ENCODE assay signal across 27 cellular contexts in genomic region chr2:25972049-25972823, GRCh38. TPM values are rescaled to one million over a fixed set of nuclear protein-coding genes. Genes with fewer than 3 reads are reported as not detected.
DNase-seq lines count a peak whose midpoint lies in the region; ATAC-seq, FAIRE-seq and TF ChIP-seq lines count a peak whose summit lies in the region.
"Had no signal": no experiment of that assay in that cellular context is flagged by ENCODE, and none has a peak within 500 bp of the region (broad histone marks: within the 10 kb centered on the region; RNA-seq: fewer than 3 reads in every experiment).

No MANE protein-coding gene starts in this region.

- H2AFZ ChIP-seq in endothelial cell of umbilical vein (ENCODE audit: low read depth, low read length): no peak overlapping the region
- H2AFZ ChIP-seq: PC-9 had no signal

- DNase-seq in HT1080 (ENCODE audit: low read depth): peak; percentile 94
- no peak for DNase-seq in WTC11 (ENCODE audit: low spot score)
- DNase-seq in endothelial cell of umbilical vein (ENCODE audit: low read depth, low spot score): peak; percentile 44
- DNase-seq in posterior vena cava (ENCODE audit: low spot score): peak; percentile 18
- no peak for DNase-seq in stimulated activated CD4-positive, alpha-beta T cell treated with anti-CD3 and anti-CD28 coated beads, Interleukin-12 subunit alpha, Interleukin-12 subunit beta, amount 100 ng/mL, for 4 hours
- DNase-seq in NCI-H146 treated with DMSO at 0.1 percent for 48 hours (lab: John Stamatoyannopoulos, UW; ENCODE audit: unreplicated experiment): no peak
- no peak for DNase-seq in stimulated activated naive CD8-positive, alpha-beta T cell treated with anti-CD3 and anti-CD28 coated beads, Interleukin-15, amount 100 ng/mL, for 72 hours
- DNase-seq in right cardiac atrium: no peak
- DNase-seq: activated CD4-positive, alpha-beta T cell treated with anti-CD3 and anti-CD28 coated beads, Interleukin-2, amount 10 ng/mL, durations not matched to agents 24 days and 14 days; activated naive CD4-positive, alpha-beta T cell treated with anti-CD3 and anti-CD28 coated beads, Interleukin-2, amount 10 ng/mL, durations not matched to agents 7 days and 5 days; anterior cingulate cortex; colonic mucosa; endodermal cell; naive thymus-derived CD4-positive, alpha-beta T cell; NCI-H1930; NCI-H446; pancreas; sigmoid colon; SJCRH30; testis had no signal

- FAIRE-seq in endothelial cell of umbilical vein (lab: Jason Lieb, UNC): peak; percentile 88
- FAIRE-seq: G401.6, GM18507, pancreas had no signal

- peak overlapping the region; percentile 86; the same call in 1 of the 2 replicates for H3K27ac Mint-ChIP-seq in WTC11
- H3K27ac Mint-ChIP-seq in stimulated activated naive CD8-positive, alpha-beta T cell treated with anti-CD3 and anti-CD28 coated beads, Interleukin-15, amount 100 ng/mL, for 72 hours: no peak overlapping the region
- H3K27ac Mint-ChIP-seq: activated CD4-positive, alpha-beta T cell treated with anti-CD3 and anti-CD28 coated beads, Interleukin-2, amount 10 ng/mL, durations not matched to agents 24 days and 14 days; activated naive CD4-positive, alpha-beta T cell treated with anti-CD3 and anti-CD28 coated beads, Interleukin-2, amount 10 ng/mL, durations not matched to agents 7 days and 5 days; endodermal cell; naive thymus-derived CD4-positive, alpha-beta T cell; T-helper 1 cell treated with Interleukin-12 subunit alpha and Interleukin-12 subunit beta and Interleukin-4 antibody, amounts not matched to agents 30 μg/mL and 1 μg/mL, for 36 hours had no signal

- H3K4me1 Mint-ChIP-seq in WTC11: peaks cover 3% of the 10 kb centered on the region
- peaks cover 12% of the 10 kb centered on the region for H3K4me1 Mint-ChIP-seq in stimulated activated naive CD8-positive, alpha-beta T cell treated with anti-CD3 and anti-CD28 coated beads, Interleukin-15, amount 100 ng/mL, for 72 hours
- H3K4me1 Mint-ChIP-seq: activated naive CD4-positive, alpha-beta T cell treated with anti-CD3 and anti-CD28 coated beads, Interleukin-2, amount 10 ng/mL, durations not matched to agents 7 days and 5 days had no signal

- TF ChIP-seq POLR2A in endothelial cell of umbilical vein (IDR thresholded peaks at IDR 0.05; ENCODE audit: low read depth, low read length): no peak

- no peak overlapping the region for H3K4me2 ChIP-seq in endothelial cell of umbilical vein (ENCODE audit: insufficient read depth, low read length)
- H3K4me2 ChIP-seq: KMS-11, PC-9 had no signal

- H3K9me3 ChIP-seq in endothelial cell of umbilical vein (replicated peaks; ENCODE audit: control insufficient read depth, insufficient read depth, low read length) (no peaks in the 10 kb centered on the region), right cardiac atrium (ENCODE audit: control insufficient read depth, low read length) (no peaks in the 10 kb centered on the region)
- H3K9me3 ChIP-seq: colonic mucosa, pancreas, sigmoid colon, SJCRH30, testis had no signal

- dilution Hi-C loops in endothelial cell of umbilical vein (cut with MboI; ENCODE audit: extremely low pct_ligation_motif_present, low sequenced_read_pairs): no loop called here

- peaks cover 3 to 6% of the 10 kb centered on the region in 2 experiments for H3K36me3 ChIP-seq in endothelial cell of umbilical vein (ENCODE audit: control insufficient read depth in 2 of 2, extremely low read depth in 1 of 2, insufficient read depth in 2 of 2, low read length in 2 of 2)
- H3K36me3 ChIP-seq: colonic mucosa, pancreas, sigmoid colon, SJCRH30 had no signal

- intact Hi-C loops in endothelial cell of umbilical vein (cut with micrococcal nuclease): no loop called here
- intact Hi-C loops in posterior vena cava (cut with DNase I): loop anchor here in 1 of 2 donors (5.0 kb wide), 1 partner anchor 795 kb away; no protein-coding TSS in a partner anchor
- intact Hi-C loops in right cardiac atrium (cut with DNase I): no loop called here

- BruUV-seq in endothelial cell of umbilical vein (replicated peaks; lab: Mats Ljungman, UMichigan): no TSS peak

- 67% methylated on average over 7 of the region's 7 CpGs for WGBS in right cardiac atrium

- POLR2A ChIA-PET in WTC11 (lab: Charles Lee): no interaction called here
- POLR2A ChIA-PET in endothelial cell of umbilical vein (lab: Charles Lee): interaction anchor here (0.7 kb wide), 1 partner anchor 62 kb away, joined by 4 read pairs; the partner anchor contains the start of gene RAB10

- H3K9me3 Mint-ChIP-seq in WTC11: no peaks in the 10 kb centered on the region
- no peaks in the 10 kb centered on the region for H3K9me3 Mint-ChIP-seq in stimulated activated naive CD8-positive, alpha-beta T cell treated with anti-CD3 and anti-CD28 coated beads, Interleukin-15, amount 100 ng/mL, for 72 hours
- H3K9me3 Mint-ChIP-seq: activated CD4-positive, alpha-beta T cell treated with anti-CD3 and anti-CD28 coated beads, Interleukin-2, amount 10 ng/mL, durations not matched to agents 24 days and 14 days; activated naive CD4-positive, alpha-beta T cell treated with anti-CD3 and anti-CD28 coated beads, Interleukin-2, amount 10 ng/mL, durations not matched to agents 7 days and 5 days; CD14-positive monocyte; endodermal cell; naive thymus-derived CD4-positive, alpha-beta T cell; T-helper 1 cell treated with Interleukin-12 subunit alpha and Interleukin-12 subunit beta and Interleukin-4 antibody, amounts not matched to agents 30 μg/mL and 1 μg/mL, for 36 hours had no signal

- H3K4me3 ChIP-seq in endothelial cell of umbilical vein (replicated peaks in 1 of 3; ENCODE audit: insufficient read depth in 1 of 3, low read depth in 1 of 3, low read length in 3 of 3) (no peak overlapping the region), right cardiac atrium (ENCODE audit: low read length) (no peak overlapping the region)
- H3K4me3 ChIP-seq: colonic mucosa, pancreas, PC-9, sigmoid colon, SJCRH30, testis had no signal

- H3K4me1 ChIP-seq in endothelial cell of umbilical vein (ENCODE audit: control insufficient read depth, extremely low read depth, insufficient read depth, low read length) (peaks cover 15% of the 10 kb centered on the region), right cardiac atrium (ENCODE audit: control insufficient read depth, insufficient read depth, low read length) (no peaks in the 10 kb centered on the region)
- H3K4me1 ChIP-seq: colonic mucosa, pancreas, SJCRH30, testis had no signal

- no peaks in the 10 kb centered on the region for H3K27me3 Mint-ChIP-seq in WTC11 (ENCODE audit: low read depth)
- no peaks in the 10 kb centered on the region for H3K27me3 Mint-ChIP-seq in stimulated activated naive CD8-positive, alpha-beta T cell treated with anti-CD3 and anti-CD28 coated beads, Interleukin-15, amount 100 ng/mL, for 72 hours
- H3K27me3 Mint-ChIP-seq: activated CD4-positive, alpha-beta T cell treated with anti-CD3 and anti-CD28 coated beads, Interleukin-2, amount 10 ng/mL, durations not matched to agents 24 days and 14 days; activated naive CD4-positive, alpha-beta T cell treated with anti-CD3 and anti-CD28 coated beads, Interleukin-2, amount 10 ng/mL, durations not matched to agents 7 days and 5 days; naive thymus-derived CD4-positive, alpha-beta T cell had no signal

- H3K79me2 ChIP-seq in endothelial cell of umbilical vein (ENCODE audit: control insufficient read depth, insufficient read depth, low read length): peaks cover 12% of the 10 kb centered on the region

- no peak overlapping the region for H3K9ac ChIP-seq in endothelial cell of umbilical vein (replicated peaks; ENCODE audit: extremely low read depth, insufficient read depth, low read length)
- H3K9ac ChIP-seq: KMS-11 had no signal

- no peaks in the 10 kb centered on the region for H3K27me3 ChIP-seq in endothelial cell of umbilical vein (ENCODE audit: control insufficient read depth in 2 of 2, insufficient read depth in 2 of 2, low read length in 2 of 2)
- no peaks in the 10 kb centered on the region for H3K27me3 ChIP-seq in right cardiac atrium (ENCODE audit: control insufficient read depth, insufficient read depth)
- H3K27me3 ChIP-seq: colonic mucosa, pancreas, sigmoid colon, SJCRH30, testis had no signal

- TF ChIP-seq CTCF in WTC11 (IDR thresholded peaks at IDR 0.05): no peak
- no peak for TF ChIP-seq CTCF in endothelial cell of umbilical vein (IDR thresholded peaks at IDR 0.05; ENCODE audit: extremely low read depth in 1 of 2, insufficient read depth in 1 of 2, low read depth in 1 of 2, low read length in 2 of 2)

- peaks cover 31% of the 10 kb centered on the region for H3K36me3 Mint-ChIP-seq in WTC11
- H3K36me3 Mint-ChIP-seq: activated naive CD4-positive, alpha-beta T cell treated with anti-CD3 and anti-CD28 coated beads, Interleukin-2, amount 10 ng/mL, durations not matched to agents 7 days and 5 days had no signal

- no peak for ATAC-seq in WTC11
- no peak for ATAC-seq in stimulated activated naive CD8-positive, alpha-beta T cell treated with anti-CD3 and anti-CD28 coated beads, Interleukin-15, amount 100 ng/mL, for 72 hours
- ATAC-seq in right cardiac atrium: no peak
- ATAC-seq: HCT116; naive thymus-derived CD4-positive, alpha-beta T cell; pancreas had no signal

- H4K20me1 ChIP-seq in endothelial cell of umbilical vein (replicated peaks; ENCODE audit: control insufficient read depth, extremely low read depth, insufficient read depth, low read length): no peaks in the 10 kb centered on the region

- H3K4me3 Mint-ChIP-seq in WTC11: no peak overlapping the region
- H3K4me3 Mint-ChIP-seq in stimulated activated naive CD8-positive, alpha-beta T cell treated with anti-CD3 and anti-CD28 coated beads, Interleukin-15, amount 100 ng/mL, for 72 hours: no peak overlapping the region
- H3K4me3 Mint-ChIP-seq: activated CD4-positive, alpha-beta T cell treated with anti-CD3 and anti-CD28 coated beads, Interleukin-2, amount 10 ng/mL, durations not matched to agents 24 days and 14 days; activated naive CD4-positive, alpha-beta T cell treated with anti-CD3 and anti-CD28 coated beads, Interleukin-2, amount 10 ng/mL, durations not matched to agents 7 days and 5 days; endodermal cell; naive thymus-derived CD4-positive, alpha-beta T cell; T-helper 1 cell treated with Interleukin-12 subunit alpha and Interleukin-12 subunit beta and Interleukin-4 antibody, amounts not matched to agents 30 μg/mL and 1 μg/mL, for 36 hours had no signal

- no peaks in the 10 kb centered on the region for H3K9me1 ChIP-seq in endothelial cell of umbilical vein (replicated peaks; ENCODE audit: control insufficient read depth, extremely low read depth, insufficient read depth, low read length)

- H3K27ac ChIP-seq in endothelial cell of umbilical vein (ENCODE audit: insufficient read depth, low read depth, low read length) (peak overlapping the region; percentile 19), right cardiac atrium (ENCODE audit: low read length) (no peak overlapping the region)
- H3K27ac ChIP-seq: colonic mucosa, KMS-11, pancreas, PC-9, sigmoid colon, SJCRH30, testis had no signal

- CTCF ChIA-PET in WTC11 (lab: Charles Lee): interaction anchor here (1.7 kb wide), 1 partner anchor 121 kb away, joined by 3 read pairs; no protein-coding TSS in a partner anchor
- CTCF ChIA-PET in endothelial cell of umbilical vein (lab: Charles Lee): interaction anchor here (0.9 to 1.9 kb wide), 5 partner anchors 10 to 20 kb away, joined by 3 to 9 read pairs (median 3); no protein-coding TSS in a partner anchor

RNA-seq across cellular contexts. Expression of gene KIF3C, which starts 10.1 kb away (rescaled TPM):
- total RNA-seq in HT1080 (2014; rRNA removed; shearing (Covaris generic)): 10.2 and 17.5 TPM in 2 replicates
- polyA plus RNA-seq in HT1080 (2015; cell fraction: cytosol; rRNA removed): 11.4 and 12.8 TPM in 2 replicates
- 6.9 and 7.2 TPM in 2 replicates for polyA plus RNA-seq in HT1080 (2015; cell fraction: nucleus; rRNA removed)
- total RNA-seq in WTC11 (2021) (48.1 to 60.1 TPM (median 55.8 TPM) in 3 replicates), endothelial cell of umbilical vein (40.7 and 42.1 TPM in 2 replicates), posterior vena cava (10 to 100 TPM in 1 of 2 donors, 1 to 10 TPM in 1; 3.9 to 10.9 TPM), right cardiac atrium (1 to 10 TPM; 4.0 to 6.7 (median 4.9) TPM)
- polyA plus RNA-seq in endothelial cell of umbilical vein (9.9 and 11.4 TPM in 2 replicates), right cardiac atrium (3.1 TPM)
- 10.5 TPM in 2 replicates for polyA plus RNA-seq in endothelial cell of umbilical vein (2011; cell fraction: cytosol; rRNA removed)
- polyA plus RNA-seq in endothelial cell of umbilical vein (2011; cell fraction: nucleus; rRNA removed): 9.3 and 11.6 TPM in 2 replicates
- polyA plus RNA-seq in endothelial cell of umbilical vein (2012): 36.5 and 47.5 TPM in 2 replicates
- polyA minus RNA-seq in endothelial cell of umbilical vein: 20.0 and 29.4 TPM in 2 replicates
- polyA minus RNA-seq in endothelial cell of umbilical vein (2011; cell fraction: cytosol; rRNA and poly(A)+ RNA removed): 0.31 TPM
- 7.8 and 13.8 TPM in 2 replicates for polyA minus RNA-seq in endothelial cell of umbilical vein (2011; cell fraction: nucleus; rRNA and poly(A)+ RNA removed)

Comparison
In these comparisons a context has a peak if more than half of its experiments do, and no peak if none do; other contexts are left out.
1. DNase-seq: peak in HT1080 (single experiment), endothelial cell of umbilical vein (single experiment) and posterior vena cava (single experiment); none in WTC11 (single experiment), stimulated activated CD4-positive, alpha-beta T cell treated with anti-CD3 and anti-CD28 coated beads, Interleukin-12 subunit alpha, Interleukin-12 subunit beta, amount 100 ng/mL, for 4 hours (single experiment), NCI-H146 treated with DMSO at 0.1 percent for 48 hours (single experiment), stimulated activated naive CD8-positive, alpha-beta T cell treated with anti-CD3 and anti-CD28 coated beads, Interleukin-15, amount 100 ng/mL, for 72 hours (0 of 2) and right cardiac atrium (0 of 3).